ENCODE assay signal across 8 cellular contexts in the genomic region with DNA sequence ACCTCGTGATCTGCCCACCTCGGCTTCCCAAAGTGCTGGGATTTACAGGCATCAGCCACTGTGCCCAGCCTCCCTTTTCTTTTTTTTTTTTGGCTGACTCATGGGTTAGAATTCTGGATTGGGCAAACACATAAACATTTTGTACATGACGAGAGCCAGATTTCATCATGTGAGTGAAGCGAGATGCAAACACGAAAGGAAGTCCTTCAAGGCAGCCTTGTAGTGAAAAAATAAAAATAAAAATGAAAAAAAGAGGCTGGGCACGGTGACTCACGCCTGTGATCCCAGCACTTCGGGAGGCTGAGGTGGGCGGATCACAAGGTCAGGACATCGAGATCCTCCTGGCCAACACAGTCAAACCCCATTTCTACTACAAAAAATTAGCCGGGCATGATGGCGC. TPM values are rescaled to one million over a fixed set of nuclear protein-coding genes. Genes with fewer than 3 reads are reported as not detected.
DNase-seq lines count a peak whose midpoint lies in the region; ATAC-seq and TF ChIP-seq lines count a peak whose summit lies in the region.
"Not testable (repeated sequence)": the region's sequence is repeated elsewhere in the genome, so short reads cannot be mapped to it uniquely, and the experiment has no call there.

No MANE protein-coding gene starts in this region.

- H3K79me1 ChIP-seq in trophoblast cell (ENCODE audit: low read length): not testable (repeated sequence)

- not testable (repeated sequence) for H3K4me1 Mint-ChIP-seq in CD14-positive monocyte

- POLR2A ChIA-PET in PC-9 (lab: Charles Lee; ENCODE audit: unreplicated experiment): not testable (repeated sequence)

- not testable (repeated sequence) for TF ChIP-seq CTCF in CD14-positive monocyte (IDR thresholded peaks at IDR 0.05); PC-9 (conservative IDR thresholded peaks at IDR 0.05); gastroesophageal sphincter (IDR thresholded peaks at IDR 0.05); uterus (IDR thresholded peaks at IDR 0.05)

- H3K36me3 Mint-ChIP-seq in CD14-positive monocyte: peaks cover 13 to 47% of the 10 kb centered on the region in 2 donors

- intact Hi-C loops in CD14-positive monocyte (cut with micrococcal nuclease): loop anchor here (10.0 kb wide), 1 partner anchor 46 kb away; a partner anchor contains a TSS
- intact Hi-C loops in PC-9 (cut with micrococcal nuclease; ENCODE audit: unreplicated experiment); uterus (cut with DNase I; ENCODE audit: low total_unique reads): not testable (repeated sequence)

- peak overlapping the region in 6 of 7 donors; percentile 53 to 73 (median 66) for H3K27ac Mint-ChIP-seq in CD14-positive monocyte

- not testable (repeated sequence) for H2AFZ ChIP-seq in PC-9; trophoblast cell (ENCODE audit: insufficient read depth, low read length, poor library complexity)

- not testable (repeated sequence) for H3K9me3 ChIP-seq in PC-9 (ENCODE audit: insufficient read depth, low read depth); gastroesophageal sphincter; trophoblast cell (ENCODE audit: insufficient read depth, low read depth, low read length); uterus

- ATAC-seq in gastroesophageal sphincter: peak; percentile 26

- not testable (repeated sequence) for H4K20me1 ChIP-seq in PC-9 (ENCODE audit: insufficient read depth)

- not testable (repeated sequence) for H3K36me3 ChIP-seq in PC-9 (ENCODE audit: low read depth); uterus
- H3K36me3 ChIP-seq in gastroesophageal sphincter (peaks cover 0 to 35% of the 10 kb centered on the region in 2 donors), trophoblast cell (ENCODE audit: control insufficient read depth in 1 of 2, insufficient read depth in 2 of 2, low read length in 2 of 2) (peaks cover 18 to 20% of the 10 kb centered on the region in 2 experiments)

- not testable (repeated sequence) for H2BK5ac ChIP-seq in trophoblast cell (ENCODE audit: low read depth, low read length, poor library complexity)

- not testable (repeated sequence) for H3K18ac ChIP-seq in trophoblast cell (ENCODE audit: low read length)

- H4K8ac ChIP-seq in trophoblast cell (ENCODE audit: low read depth, low read length): not testable (repeated sequence)

- not testable (repeated sequence) for H3K4me3 Mint-ChIP-seq in CD14-positive monocyte

- not testable (repeated sequence) for H3K4me1 ChIP-seq in PC-9 (replicated peaks; ENCODE audit: insufficient read depth); gastroesophageal sphincter; trophoblast cell (ENCODE audit: control insufficient read depth in 1 of 2, insufficient read depth in 2 of 2, low read length in 2 of 2); uterus

- not testable (repeated sequence) for TF ChIP-seq EP300 in gastroesophageal sphincter (IDR thresholded peaks at IDR 0.05)

- not testable (repeated sequence) for TF ChIP-seq POLR2A in gastroesophageal sphincter (IDR thresholded peaks at IDR 0.05); uterus (IDR thresholded peaks at IDR 0.05)

- not testable (repeated sequence) for DNase-seq in CD14-positive monocyte (ENCODE audit: low spot score)
- peak; percentile 64 for DNase-seq in HPDE6-E6E7 (ENCODE audit: extremely low spot score)
- peak; percentile 10 to 70 for DNase-seq in PC-9
- DNase-seq in amniotic stem cell (lab: John Stamatoyannopoulos, UW): peak; percentile 84
- DNase-seq in epidermal melanocyte (ENCODE audit: insufficient read length, low spot score): peak; percentile 84
- peak; percentile 66 to 95 for DNase-seq in trophoblast cell
- peak; percentile 52 to 70 for DNase-seq in uterus

- H3K4ac ChIP-seq in trophoblast cell (ENCODE audit: low read depth, low read length): not testable (repeated sequence)

- CTCF ChIA-PET in PC-9 (lab: Charles Lee): not testable (repeated sequence)

- not testable (repeated sequence) for H3K79me2 ChIP-seq in PC-9 (ENCODE audit: low read depth); trophoblast cell (ENCODE audit: control insufficient read depth, insufficient read depth, low read length, poor library complexity)

- H3K27me3 ChIP-seq in PC-9 (ENCODE audit: insufficient read depth, low read depth); gastroesophageal sphincter; trophoblast cell (ENCODE audit: insufficient read depth, low read length); uterus: not testable (repeated sequence)

- H3F3A ChIP-seq in PC-9 (ENCODE audit: insufficient read depth, low read depth): not testable (repeated sequence)

- H4K12ac ChIP-seq in trophoblast cell (ENCODE audit: low read depth, low read length): not testable (repeated sequence)

- not testable (repeated sequence) for H3K14ac ChIP-seq in trophoblast cell (ENCODE audit: low read length)

- H3K27me3 Mint-ChIP-seq in CD14-positive monocyte (ENCODE audit: low read depth in 3 of 3): not testable (repeated sequence)

- not testable (repeated sequence) for H3K9ac ChIP-seq in trophoblast cell (ENCODE audit: low read length)

- not testable (repeated sequence) for BruUV-seq in PC-9 (replicated peaks; lab: Mats Ljungman, UMichigan)

- H3K9me3 Mint-ChIP-seq in CD14-positive monocyte: not testable (repeated sequence)

- not testable (repeated sequence) for H3K4me2 ChIP-seq in PC-9; trophoblast cell (ENCODE audit: low read length)

- H2AK5ac ChIP-seq in trophoblast cell (ENCODE audit: low read length): not testable (repeated sequence)

- not testable (repeated sequence) for H2BK12ac ChIP-seq in trophoblast cell (ENCODE audit: low read length)

- H3K4me3 ChIP-seq in PC-9; gastroesophageal sphincter; trophoblast cell (ENCODE audit: low read depth, low read length); uterus: not testable (repeated sequence)

- not testable (repeated sequence) for H4K91ac ChIP-seq in trophoblast cell (ENCODE audit: low read depth, low read length)

- WGBS in gastroesophageal sphincter (ENCODE audit: low coverage in 1 of 2), 2 donors: 41 to 100% methylated on average over 2 to 10 of the region's 12 CpGs
- no CpG with 5 or more reads among the region's 12 CpGs for WGBS in trophoblast cell (ENCODE audit: extremely low coverage, insufficient coverage, insufficient read length)

- H2BK120ac ChIP-seq in trophoblast cell (ENCODE audit: insufficient read depth, low read length, poor library complexity): not testable (repeated sequence)

- H3K9me2 ChIP-seq in PC-9 (ENCODE audit: insufficient read depth): not testable (repeated sequence)

- H3K27ac ChIP-seq in PC-9 (peak overlapping the region; percentile 48; the same call in 1 of the 2 replicates), gastroesophageal sphincter (peak overlapping the region in 2 of 4 donors; percentile 60 to 63), uterus (peak overlapping the region; percentile 79 to 89)
- not testable (repeated sequence) for H3K27ac ChIP-seq in trophoblast cell (ENCODE audit: low read depth, low read length)

- not testable (repeated sequence) for H3K23ac ChIP-seq in trophoblast cell (ENCODE audit: low read length)

RNA-seq across cellular contexts. Expression of a gene that starts 16.9 kb away (rescaled TPM):
- polyA plus RNA-seq in CD14-positive monocyte: 10 to 100 TPM in 1 of 2 donors, 1 to 10 TPM in 1; 4.4 to 13.3 TPM
- total RNA-seq in PC-9 (2021) (36.2 and 42.2 TPM in 2 replicates), gastroesophageal sphincter (10 to 100 TPM; 10.8 to 53.4 (median 23.8) TPM), uterus (10 to 100 TPM in 2 of 4 donors, 1 to 10 TPM in 2; 1.8 to 60.0 (median 7.5) TPM)
- 32.6 and 35.0 TPM in 2 replicates for polyA plus RNA-seq in trophoblast cell (2013)

RNA-seq across cellular contexts. Expression of a gene that starts 37.3 kb away (rescaled TPM):
- polyA plus RNA-seq in CD14-positive monocyte: 100 to 1,000 TPM; 175 to 235 TPM
- 98.9 and 105 TPM in 2 replicates for total RNA-seq in PC-9 (2021)
- total RNA-seq in gastroesophageal sphincter: 10 to 100 TPM; 69.8 to 82.5 (median 73.8) TPM
- polyA plus RNA-seq in trophoblast cell (2013): 38.9 and 41.2 TPM in 2 replicates
- total RNA-seq in uterus: 10 to 100 TPM; 40.1 to 76.9 (median 51.8) TPM

RNA-seq across cellular contexts. Expression of a gene that starts 48.4 kb away (rescaled TPM):
- polyA plus RNA-seq in CD14-positive monocyte: 10 to 100 TPM; 12.2 to 17.7 TPM
- total RNA-seq in PC-9 (2021) (55.4 and 63.7 TPM in 2 replicates), gastroesophageal sphincter (10 to 100 TPM; 18.7 to 56.9 (median 37.9) TPM), uterus (10 to 100 TPM; 19.1 to 59.2 (median 52.5) TPM)
- 25.3 TPM in 2 replicates for polyA plus RNA-seq in trophoblast cell (2013)
